Comparison of ENCODE assay signal across 18 cellular contexts in genomic region chr11:36016263-36016662, GRCh38.
DNase-seq lines count a peak whose midpoint lies in the region; ATAC-seq and TF ChIP-seq lines count a peak whose summit lies in the region.
"Had no signal": no experiment of that assay in that cellular context is flagged by ENCODE, and none has a peak within 500 bp of the region (broad histone marks: within the 10 kb centered on the region; RNA-seq: fewer than 3 reads in every experiment).

No MANE protein-coding gene starts in this region.

- H3K36me3 Mint-ChIP-seq in brain (peaks cover 4% of the 10 kb centered on the region), mesothelial cell of epicardium (peaks cover 4% of the 10 kb centered on the region)
- H3K36me3 Mint-ChIP-seq: CD4-positive, CD25-positive, alpha-beta regulatory T cell had no signal

- H3K27ac ChIP-seq in right cardiac atrium (ENCODE audit: low read length) (peak overlapping the region; percentile 30), A673 (ENCODE audit: low read depth, low read length, poor library complexity, severe bottlenecking) (no peak overlapping the region)
- H3K27ac ChIP-seq: A549 had no signal

- DNase-seq in right cardiac atrium (no peak), cardiac septum (ENCODE audit: low spot score) (no peak), mesothelial cell of epicardium (ENCODE audit: low spot score in 2 of 2, unreplicated experiment in 2 of 2) (no peak), A673 (ENCODE audit: low spot score) (no peak), kidney tubule cell (ENCODE audit: low spot score) (no peak), T-helper 2 cell (no peak)
- DNase-seq in activated CD8-positive, alpha-beta memory T cell treated with anti-CD3 and anti-CD28 coated beads, Interleukin-2, amount 50 U/mL, for 4 hours, result no peak
- DNase-seq: CD4-positive, CD25-positive, alpha-beta regulatory T cell; DMS79 treated with DMSO at 0.1 percent for 48 hours; GDM1; NCI-H1105; NCI-H187; NCI-H2171; NCI-H774 had no signal

- intact Hi-C loops in right cardiac atrium (cut with DNase I), result no loop called here
- intact Hi-C loops in cardiac septum (cut with DNase I), result no loop called here
- intact Hi-C loops in A673 (cut with micrococcal nuclease; ENCODE audit: unreplicated experiment), result no loop called here

- no peaks in the 10 kb centered on the region for H3K4me1 ChIP-seq in right cardiac atrium (ENCODE audit: control insufficient read depth, insufficient read depth, low read length)
- H3K4me1 ChIP-seq in A673 (ENCODE audit: insufficient read depth, low read length, poor library complexity, severe bottlenecking), result no peaks in the 10 kb centered on the region

- CTCF ChIA-PET in A673 (lab: Charles Lee), result interaction anchor here (1.5 kb wide), 1 partner anchor 194 kb away, joined by 6 read pairs; no protein-coding TSS in a partner anchor

- H3K9me3 Mint-ChIP-seq in brain (peaks cover 0 to 5% (median 0%) of the 10 kb centered on the region in 5 experiments), mesothelial cell of epicardium (no peaks in the 10 kb centered on the region)
- H3K9me3 Mint-ChIP-seq: CD4-positive, CD25-positive, alpha-beta regulatory T cell had no signal

- POLR2A ChIA-PET in A673 (lab: Charles Lee; ENCODE audit: low non-redundant PET), result no interaction called here

- peaks cover 73% of the 10 kb centered on the region for H3K4me1 Mint-ChIP-seq in brain
- H3K4me1 Mint-ChIP-seq in mesothelial cell of epicardium, result peaks cover 56% of the 10 kb centered on the region
- H3K4me1 Mint-ChIP-seq: CD4-positive, CD25-positive, alpha-beta regulatory T cell had no signal

- BruUV-seq in A673 (replicated peaks; lab: Mats Ljungman, UMichigan), result no TSS peak

- H3K9me3 ChIP-seq in right cardiac atrium (ENCODE audit: control insufficient read depth, low read length), result no peaks in the 10 kb centered on the region
- no peaks in the 10 kb centered on the region for H3K9me3 ChIP-seq in A673 (ENCODE audit: low read depth, low read length, poor library complexity, severe bottlenecking)
- H3K9me3 ChIP-seq: A549 had no signal

- H3K27me3 Mint-ChIP-seq in brain (no peaks in the 10 kb centered on the region), mesothelial cell of epicardium (ENCODE audit: low read depth) (peaks cover 11% of the 10 kb centered on the region)
- H3K27me3 Mint-ChIP-seq: CD4-positive, CD25-positive, alpha-beta regulatory T cell had no signal

- no peak for TF ChIP-seq CTCF in brain (conservative IDR thresholded peaks at IDR 0.05)
- no peak for TF ChIP-seq CTCF in mesothelial cell of epicardium (IDR thresholded peaks at IDR 0.05; ENCODE audit: unreplicated experiment)
- TF ChIP-seq CTCF in A673 (conservative IDR thresholded peaks at IDR 0.05; ENCODE audit: low read depth, low read length), result no peak

- H3K27me3 ChIP-seq in right cardiac atrium (ENCODE audit: control insufficient read depth, insufficient read depth) (no peaks in the 10 kb centered on the region), A673 (replicated peaks; ENCODE audit: insufficient read depth, low read depth, low read length, poor library complexity) (no peaks in the 10 kb centered on the region)

- no peak for ATAC-seq in right cardiac atrium
- ATAC-seq: A549, HCT116, K562 had no signal

- 90% methylated on average over 3 of the region's 3 CpGs for WGBS in right cardiac atrium

- no peak overlapping the region for H3K4me3 Mint-ChIP-seq in brain
- H3K4me3 Mint-ChIP-seq in mesothelial cell of epicardium, result no peak overlapping the region
- H3K4me3 Mint-ChIP-seq: CD4-positive, CD25-positive, alpha-beta regulatory T cell had no signal

- H3K4me3 ChIP-seq in right cardiac atrium (ENCODE audit: low read length) (no peak overlapping the region), A673 (ENCODE audit: low read depth, low read length, poor library complexity, severe bottlenecking) (no peak overlapping the region)
- H3K4me3 ChIP-seq: A549, K562 had no signal

- H3K36me3 ChIP-seq in A673 (ENCODE audit: insufficient read depth, low read length, poor library complexity, severe bottlenecking), result no peaks in the 10 kb centered on the region

- peak overlapping the region in 3 of 5 experiments; percentile 11 to 85 (median 18) for H3K27ac Mint-ChIP-seq in brain
- H3K27ac Mint-ChIP-seq in mesothelial cell of epicardium, result peak overlapping the region; percentile 2
- H3K27ac Mint-ChIP-seq: CD4-positive, CD25-positive, alpha-beta regulatory T cell had no signal
